Comparison of ENCODE assay signal across 23 cellular contexts in genomic region chr2:102674836-102675235, GRCh38. TPM values are rescaled to one million over a fixed set of nuclear protein-coding genes. Genes with fewer than 3 reads are reported as not detected.
"Had no signal": no experiment of that assay in that cellular context is flagged by ENCODE, and none has a peak within 500 bp of the region (broad histone marks: within the 10 kb centered on the region; RNA-seq: fewer than 3 reads in every experiment).

No MANE protein-coding gene starts in this region.

- H3K36me3 ChIP-seq: SJCRH30 had no signal

- DNase-seq: MV-4-11, NCI-H1048, NCI-H1105, NCI-H1417, NCI-H1436 treated with DMSO at 0.1 percent for 48 hours, NCI-H1694, NCI-H187 treated with DMSO at 0.1 percent for 48 hours, NCI-H2029 treated with DMSO at 0.1 percent for 48 hours, NCI-H2107, NCI-H2227 treated with DMSO at 0.1 percent for 48 hours, NCI-H69, NCI-H774, PC-3, SHP77 treated with DMSO at 0.1 percent for 48 hours, SJCRH30 had no signal

- H3K4me1 ChIP-seq: SJCRH30 had no signal

- H3K4me3 ChIP-seq: SJCRH30 had no signal

- H3K9me3 ChIP-seq: SJCRH30 had no signal

- H3K9ac ChIP-seq: KMS-11 had no signal

- ATAC-seq: Panc1, PC-3, SK-N-SH treated with all-trans-retinoic acid at 6 μM for 48 hours had no signal

- H3K4me2 ChIP-seq: KMS-11 had no signal

- H3K27ac ChIP-seq: HL-60, KMS-11, RWPE1, SJCRH30 had no signal

- FAIRE-seq: HTR-8/SVneo had no signal

RNA-seq across cellular contexts. Expression of gene SLC9A2, which starts 55.5 kb away (rescaled TPM):
- total RNA-seq: LHCN-M2; T-helper 1 cell treated with Interleukin-12 subunit alpha and Interleukin-12 subunit beta and Interleukin-4 antibody, amounts not matched to agents 30 ng/mL and 1 ng/mL, for 36 hours had no signal
